In the genomic region with DNA sequence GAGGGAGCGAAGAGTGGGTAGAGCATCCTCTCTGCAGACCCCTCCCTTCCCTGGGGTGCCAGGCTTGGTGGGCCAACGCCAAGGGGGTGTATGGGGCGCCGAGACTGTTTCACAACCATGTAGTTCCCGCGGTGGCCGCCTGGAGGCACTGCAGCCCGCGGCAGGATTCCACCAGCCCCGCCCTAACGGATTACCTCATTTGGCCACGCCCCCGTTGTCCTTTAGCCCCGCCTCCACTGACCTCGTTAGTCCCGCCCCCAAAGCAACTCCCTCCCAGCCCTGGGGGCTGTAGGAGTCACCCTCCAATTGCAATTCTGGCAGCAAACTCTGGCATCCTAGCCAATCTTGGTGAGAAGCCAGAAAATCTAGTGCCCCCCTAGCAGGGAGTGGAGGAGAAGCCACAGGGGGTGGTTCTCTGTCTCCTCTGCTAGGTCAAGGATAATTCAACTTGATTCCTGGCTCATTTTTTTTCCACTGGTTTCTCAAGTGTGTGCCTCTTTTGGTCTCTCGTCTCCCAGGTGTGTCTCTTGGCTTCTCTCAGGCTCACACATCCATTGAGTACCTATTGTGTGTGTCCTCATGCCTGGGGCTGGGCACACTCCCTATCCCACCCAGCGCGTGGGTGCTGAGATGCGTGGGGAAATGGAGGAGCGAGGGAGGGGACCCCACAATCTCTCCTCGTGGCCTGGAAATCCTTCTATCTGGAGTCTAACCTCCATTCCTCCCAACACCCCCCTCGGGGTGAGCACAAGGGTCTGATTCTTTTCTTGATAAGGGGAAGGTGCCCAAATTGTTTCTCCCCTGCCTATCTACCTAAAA, we compare ENCODE assay signal across 8 cellular contexts.
A peak's percentile ranks its signal among the peaks of the same experiment; 100 is the strongest.
DNase-seq lines count a peak whose midpoint lies in the region; ATAC-seq lines count a peak whose summit lies in the region.

No MANE protein-coding gene starts in this region.

- no peak for ATAC-seq in HG03159 (IDR thresholded peaks at IDR 0.05; ENCODE audit: unreplicated experiment)

- H3K27ac ChIP-seq in layer of hippocampus (ENCODE audit: low read depth, low read length): peak overlapping the region; percentile 62

- H3K27me3 ChIP-seq in layer of hippocampus (ENCODE audit: control insufficient read depth, insufficient read depth, low read length): peaks cover 9% of the 10 kb centered on the region

- DNase-seq in NCI-H1694 (lab: John Stamatoyannopoulos, UW): peak; percentile 14
- no peak for DNase-seq in NCI-H1694 treated with DMSO at 0.1 percent for 48 hours (lab: John Stamatoyannopoulos, UW)
- peak; percentile 42 for DNase-seq in NCI-H1105 treated with DMSO at 0.1 percent for 48 hours (lab: John Stamatoyannopoulos, UW)
- peak; percentile 83 to 87 for DNase-seq in activated CD4-positive, alpha-beta T cell treated with anti-CD3 and anti-CD28 coated beads for 24 hours (ENCODE audit: low read depth in 2 of 2)
- peak; percentile 53 for DNase-seq in cerebellar cortex (ENCODE audit: low spot score)
- peak; percentile 91 to 96 for DNase-seq in stimulated activated CD4-positive, alpha-beta T cell treated with anti-CD3 and anti-CD28 coated beads, Interleukin-2, amount 100 ng/mL, for 48 hours
